ENCODE assay signal across 34 cellular contexts in genomic region chr5:89030781-89031180, GRCh38.
"Had no signal": no experiment of that assay in that cellular context is flagged by ENCODE, and none has a peak within 500 bp of the region (broad histone marks: within the 10 kb centered on the region; RNA-seq: fewer than 3 reads in every experiment).

No MANE protein-coding gene starts in this region.

- H3K27ac ChIP-seq: KMS-11 had no signal

- H3K36me3 ChIP-seq: MG63 had no signal

- H3K4me2 ChIP-seq: KMS-11 had no signal

- DNase-seq: Karpas-422, Kasumi-1, KG1, MG63, MM.1S, MV-4-11, NCI-H1048, NCI-H1092, NCI-H1092 treated with DMSO at 0.1 percent for 48 hours, NCI-H1105, NCI-H1105 treated with DMSO at 0.1 percent for 48 hours, NCI-H1417, NCI-H1417 treated with DMSO at 0.1 percent for 48 hours, NCI-H1436 treated with DMSO at 0.1 percent for 48 hours, NCI-H146, NCI-H1694, NCI-H1694 treated with DMSO at 0.1 percent for 48 hours, NCI-H187, NCI-H187 treated with DMSO at 0.1 percent for 48 hours, NCI-H1930, NCI-H2029, NCI-H2029 treated with DMSO at 0.1 percent for 48 hours, NCI-H2081, NCI-H2081 treated with DMSO at 0.1 percent for 48 hours, NCI-H2107, NCI-H2171, NCI-H2171 treated with DMSO at 0.1 percent for 48 hours, NCI-H2227 treated with DMSO at 0.1 percent for 48 hours, NCI-H226, NCI-H345, NCI-H446, NCI-H446 treated with DMSO at 0.1 percent for 48 hours, NCI-H510A had no signal

- H3K27me3 ChIP-seq: MG63 had no signal

- H3K9ac ChIP-seq: KMS-11 had no signal

- H3K9me3 ChIP-seq: MG63 had no signal

- H3K4me3 ChIP-seq: MG63 had no signal
